ENCODE assay signal across 21 cellular contexts in genomic region chr11:10695821-10696220, GRCh38. TPM values are rescaled to one million over a fixed set of nuclear protein-coding genes. Genes with fewer than 3 reads are reported as not detected.
DNase-seq lines count a peak whose midpoint lies in the region; ATAC-seq and TF ChIP-seq lines count a peak whose summit lies in the region.
"Had no signal": no experiment of that assay in that cellular context is flagged by ENCODE, and none has a peak within 500 bp of the region (broad histone marks: within the 10 kb centered on the region; RNA-seq: fewer than 3 reads in every experiment).

No MANE protein-coding gene starts in this region.

- peaks cover 5% of the 10 kb centered on the region for H3K9me3 Mint-ChIP-seq in nephron

- H3K27me3 Mint-ChIP-seq in nephron (ENCODE audit: low read depth) = peaks cover 4% of the 10 kb centered on the region

- no peaks in the 10 kb centered on the region for H3K79me2 ChIP-seq in MM.1S (ENCODE audit: low read length)

- no peaks in the 10 kb centered on the region for H4K20me1 ChIP-seq in MM.1S (ENCODE audit: insufficient read depth, low read length)

- no peak for ATAC-seq in left cardiac atrium
- no peak for ATAC-seq in GM21515 (IDR thresholded peaks at IDR 0.05; ENCODE audit: unreplicated experiment)
- ATAC-seq: GM23338, PC-3 had no signal

- H3K36me3 ChIP-seq in left ventricle myocardium inferior = no peaks in the 10 kb centered on the region
- H3K36me3 ChIP-seq in MM.1S (replicated peaks; ENCODE audit: insufficient read depth, low read length) = no peaks in the 10 kb centered on the region

- H3K4me1 Mint-ChIP-seq in nephron = peaks cover 41% of the 10 kb centered on the region

- H3K4me3 Mint-ChIP-seq in nephron = no peak overlapping the region
- H3K4me3 Mint-ChIP-seq: CD14-positive monocyte, GM23338 had no signal

- intact Hi-C loops in left ventricle myocardium inferior (cut with micrococcal nuclease) = no loop called here
- intact Hi-C loops in left cardiac atrium (cut with DNase I) = no loop called here

- H3K36me3 Mint-ChIP-seq in nephron (ENCODE audit: low read depth) = peaks cover 13% of the 10 kb centered on the region
- H3K36me3 Mint-ChIP-seq: CD14-positive monocyte had no signal

- no peaks in the 10 kb centered on the region for H3F3A ChIP-seq in MM.1S (ENCODE audit: insufficient read depth, low read length)

- H3K27me3 ChIP-seq in left ventricle myocardium inferior (ENCODE audit: low read depth) (peaks cover under 1% of the 10 kb centered on the region), MM.1S (replicated peaks; ENCODE audit: insufficient read depth, low read length) (no peaks in the 10 kb centered on the region)

- TF ChIP-seq CTCF in left ventricle myocardium inferior (IDR thresholded peaks at IDR 0.05; ENCODE audit: borderline replicate concordance) (no peak), nephron (IDR thresholded peaks at IDR 0.05; ENCODE audit: unreplicated experiment in 3 of 3) (no peak), MM.1S (IDR thresholded peaks at IDR 0.05; ENCODE audit: low read length) (no peak)

- H3K27ac ChIP-seq in left ventricle myocardium inferior (replicated peaks) (peak overlapping the region; percentile 14), MM.1S (ENCODE audit: low read length) (no peak overlapping the region)
- H3K27ac ChIP-seq: 22Rv1 had no signal

- H3K4me2 ChIP-seq in MM.1S (ENCODE audit: low read depth, low read length) = no peak overlapping the region
- H3K4me2 ChIP-seq: GM23338 had no signal

- no peak overlapping the region for H2AFZ ChIP-seq in MM.1S (ENCODE audit: low read length)
- H2AFZ ChIP-seq: GM23338 had no signal

- H3K4me1 ChIP-seq in left ventricle myocardium inferior (peaks cover 18% of the 10 kb centered on the region), MM.1S (ENCODE audit: low read length) (no peaks in the 10 kb centered on the region)

- no peak overlapping the region for H3K9ac ChIP-seq in MM.1S (ENCODE audit: low read length)

- peak overlapping the region; percentile 57 to 95 (median 59) for H3K27ac Mint-ChIP-seq in nephron
- H3K27ac Mint-ChIP-seq: CD14-positive monocyte, GM23338 had no signal

- no peaks in the 10 kb centered on the region for H3K9me2 ChIP-seq in MM.1S (replicated peaks; ENCODE audit: insufficient read depth, low read length)

- H3K4me3 ChIP-seq in left ventricle myocardium inferior (no peak overlapping the region), MM.1S (ENCODE audit: low read length) (no peak overlapping the region)
- H3K4me3 ChIP-seq: GM23338 had no signal

- no peak for DNase-seq in left ventricle myocardium inferior
- no peak for DNase-seq in left cardiac atrium
- peak; percentile 14 for DNase-seq in fibroblast of gingiva (ENCODE audit: low read depth)
- DNase-seq in MM.1S = no peak
- no peak for DNase-seq in NAMALWA (ENCODE audit: low spot score)
- DNase-seq in NCI-H1048 (lab: John Stamatoyannopoulos, UW) = no peak
- DNase-seq: AML-193, DMS 273 treated with DMSO at 0.1 percent for 48 hours, GDM1, NCI-H1436, NCI-H2029, NCI-H345, NCI-H524 treated with DMSO at 0.1 percent for 48 hours, PC-3, RPMI8226, SIG-M5 had no signal

- H3K9me3 ChIP-seq in left ventricle myocardium inferior (replicated peaks) = no peaks in the 10 kb centered on the region
- H3K9me3 ChIP-seq in MM.1S (replicated peaks; ENCODE audit: insufficient read depth, low read length) = no peaks in the 10 kb centered on the region

RNA-seq across cellular contexts. Expression of gene IRAG1, which starts 2.3 kb away (rescaled TPM):
- 5.1 TPM for total RNA-seq in left ventricle myocardium inferior
- 10 to 100 TPM in 1 of 2 donors, 1 to 10 TPM in 1; 9.7 to 15.6 TPM for total RNA-seq in left cardiac atrium
- total RNA-seq: PC-3 had no signal

RNA-seq across cellular contexts. Expression of gene CTR9, which starts 55.2 kb away (rescaled TPM):
- total RNA-seq in left ventricle myocardium inferior (22.9 TPM), left cardiac atrium (10 to 100 TPM; 22.5 to 24.5 TPM)
